ENCODE assay signal across 10 cellular contexts in genomic region chr6:35148167-35148741, GRCh38. TPM values are rescaled to one million over a fixed set of nuclear protein-coding genes. Genes with fewer than 3 reads are reported as not detected.
A peak's percentile ranks its signal among the peaks of the same experiment; 100 is the strongest.
DNase-seq lines count a peak whose midpoint lies in the region; ATAC-seq lines count a peak whose summit lies in the region.
"Had no signal": no experiment of that assay in that cellular context is flagged by ENCODE, and none has a peak within 500 bp of the region (broad histone marks: within the 10 kb centered on the region; RNA-seq: fewer than 3 reads in every experiment).

No MANE protein-coding gene starts in this region.

- CTCF ChIA-PET in activated CD4-positive, alpha-beta memory T cell treated with anti-CD3 and anti-CD28 coated beads, Interleukin-2, amount 10 ng/mL, durations not matched to agents 7 days and 5 days (lab: Charles Lee) = interaction anchor here (0.7 to 5.4 kb wide), 8 partner anchors 9 to 404 kb away, joined by 3 to 76 read pairs (median 6); no protein-coding TSS in a partner anchor

- H3K36me3 Mint-ChIP-seq in activated CD4-positive, alpha-beta memory T cell treated with anti-CD3 and anti-CD28 coated beads, Interleukin-2, amount 10 ng/mL, durations not matched to agents 7 days and 5 days (ENCODE audit: low read depth) = no peaks in the 10 kb centered on the region
- no peaks in the 10 kb centered on the region for H3K36me3 Mint-ChIP-seq in stimulated activated naive B cell treated with anti-CD40 and anti-IgM and Interleukin-4, amounts not matched to agents 10 μg/mL and 1 μg/mL and 100 μg/mL, for 72 hours

- H3K27ac Mint-ChIP-seq in activated CD4-positive, alpha-beta memory T cell treated with anti-CD3 and anti-CD28 coated beads, Interleukin-2, amount 10 ng/mL, durations not matched to agents 7 days and 5 days = peak overlapping the region; percentile 28
- no peak overlapping the region for H3K27ac Mint-ChIP-seq in stimulated activated naive B cell treated with anti-CD40 and anti-IgM and Interleukin-4, amounts not matched to agents 10 μg/mL and 1 μg/mL and 100 μg/mL, for 72 hours

- peaks cover 35% of the 10 kb centered on the region for H3K4me1 Mint-ChIP-seq in activated CD4-positive, alpha-beta memory T cell treated with anti-CD3 and anti-CD28 coated beads, Interleukin-2, amount 10 ng/mL, durations not matched to agents 7 days and 5 days
- no peaks in the 10 kb centered on the region for H3K4me1 Mint-ChIP-seq in stimulated activated naive B cell treated with anti-CD40 and anti-IgM and Interleukin-4, amounts not matched to agents 10 μg/mL and 1 μg/mL and 100 μg/mL, for 72 hours

- H3K9me3 Mint-ChIP-seq in activated CD4-positive, alpha-beta memory T cell treated with anti-CD3 and anti-CD28 coated beads, Interleukin-2, amount 10 ng/mL, durations not matched to agents 7 days and 5 days = no peaks in the 10 kb centered on the region
- H3K9me3 Mint-ChIP-seq in stimulated activated naive B cell treated with anti-CD40 and anti-IgM and Interleukin-4, amounts not matched to agents 10 μg/mL and 1 μg/mL and 100 μg/mL, for 72 hours = no peaks in the 10 kb centered on the region

- peak; percentile 48 to 78 for ATAC-seq in stimulated activated naive B cell treated with anti-CD40 and anti-IgM and Interleukin-4, amounts not matched to agents 10 μg/mL and 1 μg/mL and 100 μg/mL, for 72 hours (replicated peaks)
- ATAC-seq in HG03095 (IDR thresholded peaks at IDR 0.05; ENCODE audit: unreplicated experiment) (no peak), GM19023 (IDR thresholded peaks at IDR 0.05; ENCODE audit: unreplicated experiment) (no peak)
- ATAC-seq: body of pancreas had no signal

- DNase-seq in activated CD4-positive, alpha-beta T cell treated with anti-CD3 and anti-CD28 coated beads for 48 hours = peak; percentile 58
- DNase-seq in activated CD4-positive, alpha-beta T cell treated with anti-CD3 and anti-CD28 coated beads for 4 hours = no peak
- DNase-seq in activated CD4-positive, alpha-beta memory T cell treated with anti-CD3 and anti-CD28 coated beads, Interleukin-2, amount 10 ng/mL, durations not matched to agents 7 days and 5 days = peak; percentile 61
- DNase-seq in iPS DF 19.7 (ENCODE audit: low read depth, low spot score) (peak; percentile 96), NCI-H2196 (lab: John Stamatoyannopoulos, UW; ENCODE audit: unreplicated experiment) (no peak)
- no peak for DNase-seq in stimulated activated naive B cell treated with anti-CD40 and anti-IgM and Interleukin-4, amounts not matched to agents 10 μg/mL and 1 μg/mL and 100 μg/mL, for 72 hours
- DNase-seq: body of pancreas, Right ventricle myocardium superior had no signal

- POLR2A ChIA-PET in activated CD4-positive, alpha-beta memory T cell treated with anti-CD3 and anti-CD28 coated beads, Interleukin-2, amount 10 ng/mL, durations not matched to agents 7 days and 5 days (lab: Charles Lee) = interaction anchor here (0.8 to 1.7 kb wide), 7 partner anchors 13 to 612 kb away, joined by 3 to 5 read pairs (median 3); no protein-coding TSS in a partner anchor

- no peak overlapping the region for H3K4me3 Mint-ChIP-seq in activated CD4-positive, alpha-beta memory T cell treated with anti-CD3 and anti-CD28 coated beads, Interleukin-2, amount 10 ng/mL, durations not matched to agents 7 days and 5 days
- H3K4me3 Mint-ChIP-seq in stimulated activated naive B cell treated with anti-CD40 and anti-IgM and Interleukin-4, amounts not matched to agents 10 μg/mL and 1 μg/mL and 100 μg/mL, for 72 hours = no peak overlapping the region

- peaks cover 3% of the 10 kb centered on the region for H3K27me3 Mint-ChIP-seq in activated CD4-positive, alpha-beta memory T cell treated with anti-CD3 and anti-CD28 coated beads, Interleukin-2, amount 10 ng/mL, durations not matched to agents 7 days and 5 days
- peaks cover 8% of the 10 kb centered on the region in 2 donors for H3K27me3 Mint-ChIP-seq in stimulated activated naive B cell treated with anti-CD40 and anti-IgM and Interleukin-4, amounts not matched to agents 10 μg/mL and 1 μg/mL and 100 μg/mL, for 72 hours

RNA-seq across cellular contexts. Expression of gene TCP11, which starts 7.1 kb away (rescaled TPM):
- not detected for total RNA-seq in activated CD4-positive, alpha-beta memory T cell treated with anti-CD3 and anti-CD28 coated beads, Interleukin-2, amount 10 ng/mL, durations not matched to agents 7 days and 5 days
- total RNA-seq: body of pancreas, Right ventricle myocardium superior had no signal

Comparison
In these comparisons a context has a peak if more than half of its experiments do, and no peak if none do; other contexts are left out.
1. DNase-seq: peak in activated CD4-positive, alpha-beta T cell treated with anti-CD3 and anti-CD28 coated beads for 48 hours (single experiment), activated CD4-positive, alpha-beta memory T cell treated with anti-CD3 and anti-CD28 coated beads, Interleukin-2, amount 10 ng/mL, durations not matched to agents 7 days and 5 days (single experiment) and iPS DF 19.7 (single experiment); none in activated CD4-positive, alpha-beta T cell treated with anti-CD3 and anti-CD28 coated beads for 4 hours (0 of 2), stimulated activated naive B cell treated with anti-CD40 and anti-IgM and Interleukin-4, amounts not matched to agents 10 μg/mL and 1 μg/mL and 100 μg/mL, for 72 hours (single experiment) and NCI-H2196 (single experiment).
2. ATAC-seq: peak in stimulated activated naive B cell treated with anti-CD40 and anti-IgM and Interleukin-4, amounts not matched to agents 10 μg/mL and 1 μg/mL and 100 μg/mL, for 72 hours (2 of 2); none in HG03095 (single experiment) and GM19023 (single experiment).